Comparison of ENCODE assay signal across 9 cellular contexts in the genomic region with DNA sequence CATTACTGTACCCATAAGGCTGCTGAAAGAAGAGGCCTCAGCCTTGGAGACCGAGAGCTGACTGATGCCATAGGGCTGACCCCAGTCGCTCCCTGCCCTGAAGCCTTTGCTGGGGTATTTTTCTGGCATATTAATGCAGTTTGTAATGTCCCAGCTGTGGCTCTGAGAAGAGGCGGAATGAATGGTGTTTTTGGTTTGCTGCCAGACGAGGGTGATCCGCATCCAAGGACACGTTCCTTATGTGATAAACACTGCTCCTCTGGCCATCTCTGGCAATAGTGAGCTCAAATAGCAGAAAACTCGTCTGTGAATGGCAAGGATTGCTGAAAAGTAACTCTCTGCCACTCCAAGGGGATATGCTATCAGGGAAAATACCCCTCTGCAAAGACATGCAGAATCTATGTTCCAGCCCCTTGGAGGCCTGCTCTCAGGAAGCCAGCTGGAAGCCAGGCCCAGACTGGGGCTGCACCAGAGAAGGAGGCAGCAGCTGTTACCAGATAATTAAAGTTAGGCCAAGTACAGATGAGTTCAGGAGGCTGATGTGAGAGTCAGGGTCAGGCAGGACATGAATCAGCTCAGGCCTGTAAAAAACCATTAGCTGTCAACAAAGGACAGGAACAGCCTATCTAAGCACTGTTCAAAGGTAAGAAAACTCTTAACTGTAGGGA. TPM values are rescaled to one million over a fixed set of nuclear protein-coding genes. Genes with fewer than 3 reads are reported as not detected.
A peak's percentile ranks its signal among the peaks of the same experiment; 100 is the strongest.
DNase-seq lines count a peak whose midpoint lies in the region; ATAC-seq and FAIRE-seq lines count a peak whose summit lies in the region.
"Had no signal": no experiment of that assay in that cellular context is flagged by ENCODE, and none has a peak within 500 bp of the region (broad histone marks: within the 10 kb centered on the region; RNA-seq: fewer than 3 reads in every experiment).

No MANE protein-coding gene starts in this region.

- ATAC-seq in activated CD4-positive, CD25-positive, alpha-beta regulatory T cell treated with anti-CD3 and anti-CD28 coated beads, Interleukin-2, amount 50 U/mL, for 24 hours: no peak
- no peak for ATAC-seq in HG03439 (IDR thresholded peaks at IDR 0.05; ENCODE audit: unreplicated experiment)
- ATAC-seq in stimulated activated memory B cell treated with anti-CD40 and anti-IgM and Interleukin-4, amounts not matched to agents 10 μg/mL and 1 μg/mL and 100 μg/mL, for 72 hours: no peak

- no peaks in the 10 kb centered on the region for H3K36me3 Mint-ChIP-seq in stimulated activated memory B cell treated with anti-CD40 and anti-IgM and Interleukin-4, amounts not matched to agents 10 μg/mL and 1 μg/mL and 100 μg/mL, for 72 hours

- no peaks in the 10 kb centered on the region for H3K36me3 ChIP-seq in small intestine (ENCODE audit: control insufficient read depth in 2 of 2, insufficient read depth in 2 of 2, low read length in 2 of 2)

- peak; percentile 60 for DNase-seq in HCEC 1CT
- DNase-seq in astrocyte of the hippocampus (ENCODE audit: low read depth, low spot score): peak; percentile 6
- peak; percentile 45 for DNase-seq in small intestine
- no peak for DNase-seq in SKM-1 treated with dmso at 0.1 percent for 144 hours (lab: John Stamatoyannopoulos, UW; ENCODE audit: unreplicated experiment)
- DNase-seq: NCI-H526 had no signal

- H3K27ac ChIP-seq in layer of hippocampus (ENCODE audit: low read depth, low read length) (peak overlapping the region; percentile 75), small intestine (ENCODE audit: low read depth in 1 of 2, low read length in 1 of 2) (peak overlapping the region in 1 of 2 donors; percentile 35)

- H3K4me1 ChIP-seq in small intestine (ENCODE audit: control insufficient read depth in 2 of 2, insufficient read depth in 1 of 2, low read depth in 1 of 2, low read length in 1 of 2): peaks cover 0 to 18% of the 10 kb centered on the region in 2 donors

- peaks cover 5% of the 10 kb centered on the region for H3K27me3 Mint-ChIP-seq in stimulated activated memory B cell treated with anti-CD40 and anti-IgM and Interleukin-4, amounts not matched to agents 10 μg/mL and 1 μg/mL and 100 μg/mL, for 72 hours

- no peaks in the 10 kb centered on the region for H3K9me3 Mint-ChIP-seq in stimulated activated memory B cell treated with anti-CD40 and anti-IgM and Interleukin-4, amounts not matched to agents 10 μg/mL and 1 μg/mL and 100 μg/mL, for 72 hours

- H3K9me3 ChIP-seq in small intestine (ENCODE audit: control insufficient read depth, low read depth): no peaks in the 10 kb centered on the region

- no peak overlapping the region for H3K27ac Mint-ChIP-seq in stimulated activated memory B cell treated with anti-CD40 and anti-IgM and Interleukin-4, amounts not matched to agents 10 μg/mL and 1 μg/mL and 100 μg/mL, for 72 hours

- WGBS in small intestine, 3 donors: 53 to 75% (median 71%) methylated on average over 7 of the region's 7 CpGs

- no peak overlapping the region for H3K4me3 ChIP-seq in small intestine (ENCODE audit: low read depth in 1 of 2, low read length in 2 of 2)

- FAIRE-seq in small intestine (lab: Jason Lieb, UNC): no peak

- H3K4me1 Mint-ChIP-seq in stimulated activated memory B cell treated with anti-CD40 and anti-IgM and Interleukin-4, amounts not matched to agents 10 μg/mL and 1 μg/mL and 100 μg/mL, for 72 hours: peaks cover 41% of the 10 kb centered on the region

- H3K4me3 Mint-ChIP-seq in stimulated activated memory B cell treated with anti-CD40 and anti-IgM and Interleukin-4, amounts not matched to agents 10 μg/mL and 1 μg/mL and 100 μg/mL, for 72 hours: no peak overlapping the region

- H3K27me3 ChIP-seq in layer of hippocampus (ENCODE audit: control insufficient read depth, insufficient read depth, low read length) (no peaks in the 10 kb centered on the region), small intestine (ENCODE audit: control insufficient read depth in 2 of 2, insufficient read depth in 2 of 2, low read length in 2 of 2) (no peaks in the 10 kb centered on the region)

RNA-seq across cellular contexts. Expression of gene KLHL6, which starts 28.9 kb away (rescaled TPM):
- polyA plus RNA-seq in small intestine: 1 to 10 TPM in 2 of 3 donors, under 1 TPM in 1; 0.22 to 2.0 (median 1.1) TPM

RNA-seq across cellular contexts. Expression of gene KLHL24, which starts 51.0 kb away (rescaled TPM):
- 10 to 100 TPM in 2 of 3 donors, 1 to 10 TPM in 1; 8.1 to 13.2 (median 11.6) TPM for polyA plus RNA-seq in small intestine
